8 cellular contexts compared by ENCODE assay signal in the genomic region with DNA sequence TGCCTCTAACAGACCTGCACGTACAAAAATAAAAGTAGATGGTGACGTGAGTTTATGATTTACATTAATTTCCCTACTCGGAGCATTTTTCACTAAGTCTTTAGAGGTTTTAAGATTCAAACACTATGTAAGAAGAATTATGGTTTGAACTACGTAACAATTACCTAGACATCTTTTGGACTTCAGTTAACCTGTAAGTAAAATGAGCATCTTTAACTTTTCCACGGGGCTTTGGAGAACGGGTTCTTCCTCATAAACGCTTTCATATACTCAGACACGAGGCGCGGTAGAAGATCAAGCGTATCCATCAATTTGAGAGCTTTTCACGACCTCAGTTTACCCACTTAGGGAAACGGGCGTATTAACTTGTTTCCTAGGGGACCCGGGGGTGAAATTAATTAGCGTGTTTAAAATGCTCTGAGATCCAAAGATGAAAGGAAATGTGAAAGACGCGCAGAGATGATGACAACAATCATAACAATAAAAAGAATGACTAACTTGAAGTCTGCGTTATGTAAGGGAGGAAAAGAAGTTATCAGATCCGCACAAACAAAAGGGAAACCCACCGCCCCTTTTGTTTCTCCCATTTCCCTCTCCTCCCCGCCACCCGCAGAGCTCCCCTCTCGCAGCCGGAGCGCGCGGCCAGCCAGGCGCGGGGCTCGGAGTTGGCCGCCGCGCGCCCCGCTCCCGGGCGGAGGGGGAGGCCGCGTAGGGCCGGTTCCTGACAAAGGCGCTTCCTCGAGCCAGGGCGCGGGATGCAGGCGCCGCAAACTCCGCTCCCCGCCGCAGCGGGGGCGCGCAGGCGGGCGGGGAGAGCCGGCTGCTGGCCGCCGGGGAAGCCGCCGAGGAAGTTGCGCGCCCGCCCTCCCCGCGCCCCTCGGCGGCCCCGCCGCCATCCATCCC. TPM values are rescaled to one million over a fixed set of nuclear protein-coding genes. Genes with fewer than 3 reads are reported as not detected.
DNase-seq lines count a peak whose midpoint lies in the region; ATAC-seq and TF ChIP-seq lines count a peak whose summit lies in the region.

No MANE protein-coding gene starts in this region.

- peak overlapping the region; percentile 99 for H3K27ac ChIP-seq in thymus (ENCODE audit: low read depth)

- peak overlapping the region; percentile 97 for H3K27ac Mint-ChIP-seq in activated CD4-positive, alpha-beta memory T cell treated with anti-CD3 and anti-CD28 coated beads for 36 hours

- peaks cover 32% of the 10 kb centered on the region for H3K4me1 Mint-ChIP-seq in activated CD4-positive, alpha-beta memory T cell treated with anti-CD3 and anti-CD28 coated beads for 36 hours (ENCODE audit: low read depth)

- no peak for DNase-seq in activated CD4-positive, CD25-positive, alpha-beta regulatory T cell treated with anti-CD3 and anti-CD28 coated beads, Interleukin-2, amount 50 U/mL, for 72 hours
- DNase-seq in NCI-H2081 (lab: John Stamatoyannopoulos, UW) (peak; percentile 38 to 61), epithelial cell of proximal tubule (ENCODE audit: low read depth) (no peak), mucosa of gallbladder (ENCODE audit: low spot score) (peak; percentile 11)
- peak; percentile 41 for DNase-seq in activated CD4-positive, alpha-beta memory T cell treated with anti-CD3 and anti-CD28 coated beads for 36 hours

- H3K9me3 Mint-ChIP-seq in activated CD4-positive, alpha-beta memory T cell treated with anti-CD3 and anti-CD28 coated beads for 36 hours: no peaks in the 10 kb centered on the region

- no peak for TF ChIP-seq CTCF in epithelial cell of proximal tubule (conservative IDR thresholded peaks at IDR 0.05; ENCODE audit: low read depth, low read length)

- H3K27me3 Mint-ChIP-seq in activated CD4-positive, alpha-beta memory T cell treated with anti-CD3 and anti-CD28 coated beads for 36 hours: no peaks in the 10 kb centered on the region

- ATAC-seq in activated CD4-positive, CD25-positive, alpha-beta regulatory T cell treated with anti-CD3 and anti-CD28 coated beads, Interleukin-2, amount 50 U/mL, for 24 hours: peak; percentile 8 to 9
- ATAC-seq in HG02763 (IDR thresholded peaks at IDR 0.05; ENCODE audit: unreplicated experiment): peak; percentile 19

- CTCF ChIA-PET in activated CD4-positive, alpha-beta memory T cell treated with anti-CD3 and anti-CD28 coated beads for 36 hours (lab: Charles Lee): interaction anchor here (1.0 to 3.2 kb wide), 5 partner anchors 10 to 185 kb away, joined by 3 to 14 read pairs (median 8); no protein-coding TSS in a partner anchor

- H3K4me3 ChIP-seq in epithelial cell of proximal tubule (ENCODE audit: low read depth, low read length) (peak overlapping the region; percentile 73), thymus (ENCODE audit: low read length) (peak overlapping the region; percentile 99)

- peak overlapping the region; percentile 96 for H3K4me3 Mint-ChIP-seq in activated CD4-positive, alpha-beta memory T cell treated with anti-CD3 and anti-CD28 coated beads for 36 hours

- H3K4me1 ChIP-seq in thymus (ENCODE audit: control insufficient read depth, insufficient read depth, low read length): peaks cover 10% of the 10 kb centered on the region

- H3K9me3 ChIP-seq in thymus (ENCODE audit: control insufficient read depth): no peaks in the 10 kb centered on the region

- under 1% methylated on average over 69 of the region's 69 CpGs for WGBS in thymus

- H3K36me3 Mint-ChIP-seq in activated CD4-positive, alpha-beta memory T cell treated with anti-CD3 and anti-CD28 coated beads for 36 hours: peaks cover 25% of the 10 kb centered on the region

- intact Hi-C loops in activated CD4-positive, alpha-beta memory T cell treated with anti-CD3 and anti-CD28 coated beads for 36 hours (cut with micrococcal nuclease): loop anchor here (1.0 to 5.0 kb wide), 15 partner anchors 9 to 555 kb away; partner anchors contain the start of genes AFTPH, MDH1, UGP2 and WDPCP

- no peaks in the 10 kb centered on the region for H3K36me3 ChIP-seq in thymus (ENCODE audit: control insufficient read depth, insufficient read depth)

- POLR2A ChIA-PET in activated CD4-positive, alpha-beta memory T cell treated with anti-CD3 and anti-CD28 coated beads for 36 hours (lab: Charles Lee): interaction anchor here (0.6 to 3.4 kb wide), 15 partner anchors 8 to 183 kb away, joined by 3 to 32 read pairs (median 6); no protein-coding TSS in a partner anchor

- no peaks in the 10 kb centered on the region for H3K27me3 ChIP-seq in thymus (ENCODE audit: control insufficient read depth, insufficient read depth)

RNA-seq across cellular contexts. Expression of gene PELI1, which starts 0.8 kb away (rescaled TPM):
- 10 to 100 TPM; 38.4 to 42.9 TPM for total RNA-seq in activated CD4-positive, alpha-beta memory T cell treated with anti-CD3 and anti-CD28 coated beads for 36 hours
- total RNA-seq in epithelial cell of proximal tubule (8.2 and 10.6 TPM in 2 replicates), mucosa of gallbladder (53.5 TPM)
- polyA plus RNA-seq in thymus: 61.2 TPM

Comparison
In these comparisons a context has a peak if more than half of its experiments do, and no peak if none do; other contexts are left out.
1. DNase-seq: peak in NCI-H2081 (2 of 2), activated CD4-positive, alpha-beta memory T cell treated with anti-CD3 and anti-CD28 coated beads for 36 hours (single experiment) and mucosa of gallbladder (single experiment); none in activated CD4-positive, CD25-positive, alpha-beta regulatory T cell treated with anti-CD3 and anti-CD28 coated beads, Interleukin-2, amount 50 U/mL, for 72 hours (single experiment) and epithelial cell of proximal tubule (single experiment).